ENCODE assay signal across 8 cellular contexts in genomic region chr11:64878494-64879225, GRCh38. TPM values are rescaled to one million over a fixed set of nuclear protein-coding genes. Genes with fewer than 3 reads are reported as not detected.
DNase-seq lines count a peak whose midpoint lies in the region; ATAC-seq and TF ChIP-seq lines count a peak whose summit lies in the region.

Gene EHD1 (minus strand): TSS chr11:64878621. CDS start chr11:64878464, 157 bp downstream.

- peaks cover 41% of the 10 kb centered on the region for H3K36me3 Mint-ChIP-seq in activated B cell treated with CpG ODN at 0.5 μM for 24 hours (ENCODE audit: low read depth)

- H3K4me3 Mint-ChIP-seq in activated B cell treated with CpG ODN at 0.5 μM for 24 hours = peak within 1 kb of the TSS; percentile 97

- H3K4me1 Mint-ChIP-seq in activated B cell treated with CpG ODN at 0.5 μM for 24 hours = peaks cover 57% of the 10 kb centered on the region

- TF ChIP-seq POLR2A in GM18951 (IDR thresholded peaks at IDR 0.05; ENCODE audit: extremely low read depth, insufficient read depth, insufficient read length) = peak; percentile 99

- no peaks in the 10 kb centered on the region for H3K9me3 Mint-ChIP-seq in activated B cell treated with CpG ODN at 0.5 μM for 24 hours

- no peaks in the 10 kb centered on the region for H3K27me3 Mint-ChIP-seq in activated B cell treated with CpG ODN at 0.5 μM for 24 hours

- peak within 1 kb of the TSS; percentile 78 for H3K4me3 ChIP-seq in AG09309 (ENCODE audit: control insufficient read depth, low read depth, low read length)

- peak; percentile 83 for DNase-seq in AG09309 (ENCODE audit: low read depth)
- peak; percentile 92 for DNase-seq in NCI-H226
- peak; percentile 98 for DNase-seq in activated B cell treated with CpG ODN at 0.5 μM for 24 hours
- DNase-seq in caudate nucleus (lab: John Stamatoyannopoulos, UW) = peak; percentile 80 to 99 (median 98)
- DNase-seq in inferior parietal cortex (ENCODE audit: extremely low spot score) = peak; percentile 96
- peak; percentile 99 to 100 for DNase-seq in stimulated activated CD4-positive, alpha-beta T cell treated with anti-CD3 and anti-CD28 coated beads, Interleukin-12 subunit alpha, Interleukin-12 subunit beta, amount 100 ng/mL, for 24 hours (ENCODE audit: low read depth in 2 of 2)

- ATAC-seq in HG03196 (IDR thresholded peaks at IDR 0.05; ENCODE audit: unreplicated experiment) = peak; percentile 62
- peak; percentile 81 for ATAC-seq in activated B cell treated with CpG ODN at 0.5 μM for 24 hours (ENCODE audit: low read depth)

- peak; percentile 56 for TF ChIP-seq CTCF in AG09309 (IDR thresholded peaks at IDR 0.05; ENCODE audit: control insufficient read depth, insufficient read depth, low read depth, low read length, missing control alignments)
- no peak for TF ChIP-seq CTCF in activated B cell treated with CpG ODN at 0.5 μM for 24 hours (IDR thresholded peaks at IDR 0.05)

- CTCF ChIA-PET in activated B cell treated with CpG ODN at 0.5 μM for 24 hours (lab: Charles Lee) = interaction anchor here (0.8 to 11.5 kb wide), 9 partner anchors 8 to 107 kb away, joined by 3 to 163 read pairs (median 5); partner anchors contain the start of gene CDC42BPG

- peak within 1 kb of the TSS; percentile 95 for H3K27ac Mint-ChIP-seq in activated B cell treated with CpG ODN at 0.5 μM for 24 hours

- in situ Hi-C loops in GM18951 (cut with MboI; ENCODE audit: low sequenced_read_pairs, unreplicated experiment) = no loop called here

- POLR2A ChIA-PET in activated B cell treated with CpG ODN at 0.5 μM for 24 hours (lab: Charles Lee) = interaction anchor here (0.7 to 27.8 kb wide), 10 partner anchors 9 to 134 kb away, joined by 3 to 1194 read pairs (median 8); partner anchors contain the start of genes CDC42BPG, RASGRP2 and SF1

- intact Hi-C loops in activated B cell treated with CpG ODN at 0.5 μM for 24 hours (cut with micrococcal nuclease) = loop anchor here (1.0 to 2.0 kb wide), 9 partner anchors 10 to 239 kb away; partner anchors contain the start of genes ARL2, ATG2A, MEN1 and SF1

- H3K27ac ChIP-seq in caudate nucleus (ENCODE audit: low read depth, low read length) = peak within 1 kb of the TSS; percentile 84

RNA-seq across cellular contexts. Expression of gene EHD1, which starts in this region (rescaled TPM):
- 357 and 360 TPM in 2 replicates for total RNA-seq in activated B cell treated with CpG ODN at 0.5 μM for 24 hours

Comparison
In these comparisons a context has a peak if more than half of its experiments do, and no peak if none do; other contexts are left out.
1. Peak in every context shown above with its lines: DNase-seq, ATAC-seq, H3K4me3 ChIP-seq and H3K27ac ChIP-seq.